ENCODE assay signal across 27 cellular contexts in genomic region chr2:71148506-71149063, GRCh38.
"Had no signal": no experiment of that assay in that cellular context is flagged by ENCODE, and none has a peak within 500 bp of the region (broad histone marks: within the 10 kb centered on the region; RNA-seq: fewer than 3 reads in every experiment).

No MANE protein-coding gene starts in this region.

- H3K4me3 ChIP-seq: adrenal gland, body of pancreas, ovary, prostate gland, testis had no signal

- H3K4me1 Mint-ChIP-seq: activated CD4-positive, alpha-beta memory T cell treated with anti-CD3 and anti-CD28 coated beads, Interleukin-2, amount 10 ng/mL, durations not matched to agents 7 days and 5 days; activated CD4-positive, alpha-beta T cell treated with anti-CD3 and anti-CD28 coated beads, Interleukin-2, amount 10 ng/mL, durations not matched to agents 24 days and 14 days; activated naive CD4-positive, alpha-beta T cell treated with anti-CD3 and anti-CD28 coated beads, Interleukin-2, amount 50 U/mL, for 24 hours; mesothelial cell of epicardium had no signal

- H3K27ac ChIP-seq: adrenal gland, body of pancreas, ovary, prostate gland, testis, WERI-Rb-1 had no signal

- H3K9ac ChIP-seq: SK-N-SH had no signal

- H3K9me3 ChIP-seq: adrenal gland, body of pancreas, ovary, prostate gland, SK-N-SH, testis had no signal

- H3K27me3 ChIP-seq: adrenal gland, body of pancreas, ovary, testis had no signal

- H3K9me3 Mint-ChIP-seq: activated CD4-positive, alpha-beta memory T cell treated with anti-CD3 and anti-CD28 coated beads, Interleukin-2, amount 10 ng/mL, durations not matched to agents 7 days and 5 days; activated CD4-positive, alpha-beta T cell treated with anti-CD3 and anti-CD28 coated beads, Interleukin-2, amount 10 ng/mL, durations not matched to agents 24 days and 14 days; activated naive CD4-positive, alpha-beta T cell treated with anti-CD3 and anti-CD28 coated beads, Interleukin-2, amount 50 U/mL, for 24 hours; activated T-cell treated with anti-CD3 and anti-CD28 coated beads, Interleukin-2, amount 50 U/mL, for 4 hours; activated T-helper 2 cell treated with anti-CD3 and anti-CD28 coated beads, Interferon-gamma antibody, Interleukin-2, Interleukin-4, amounts not matched to agents 10 μg/mL and 5 μg/mL and 100 μg/mL, durations not matched to agents 14 hours and 24 hours and 36 hours; mesothelial cell of epicardium; naive B cell; T-helper 1 cell treated with Interleukin-12 subunit alpha and Interleukin-12 subunit beta and Interleukin-4 antibody, amounts not matched to agents 30 μg/mL and 1 μg/mL, for 36 hours had no signal

- H3K36me3 ChIP-seq: ovary had no signal

- H3K4me1 ChIP-seq: adrenal gland, body of pancreas, prostate gland, testis had no signal

- H3K27ac Mint-ChIP-seq: activated CD4-positive, alpha-beta memory T cell treated with anti-CD3 and anti-CD28 coated beads, Interleukin-2, amount 10 ng/mL, durations not matched to agents 7 days and 5 days; activated CD4-positive, alpha-beta T cell treated with anti-CD3 and anti-CD28 coated beads, Interleukin-2, amount 10 ng/mL, durations not matched to agents 24 days and 14 days; activated naive CD4-positive, alpha-beta T cell treated with anti-CD3 and anti-CD28 coated beads, Interleukin-2, amount 50 U/mL, for 24 hours; activated T-helper 2 cell treated with anti-CD3 and anti-CD28 coated beads, Interferon-gamma antibody, Interleukin-2, Interleukin-4, amounts not matched to agents 10 μg/mL and 5 μg/mL and 100 μg/mL, durations not matched to agents 14 hours and 24 hours and 36 hours; mesothelial cell of epicardium; T-helper 1 cell treated with Interleukin-12 subunit alpha and Interleukin-12 subunit beta and Interleukin-4 antibody, amounts not matched to agents 30 μg/mL and 1 μg/mL, for 36 hours had no signal

- H3K4me3 Mint-ChIP-seq: activated CD4-positive, alpha-beta memory T cell treated with anti-CD3 and anti-CD28 coated beads, Interleukin-2, amount 10 ng/mL, durations not matched to agents 7 days and 5 days; activated CD4-positive, alpha-beta T cell treated with anti-CD3 and anti-CD28 coated beads, Interleukin-2, amount 10 ng/mL, durations not matched to agents 24 days and 14 days; activated naive CD4-positive, alpha-beta T cell treated with anti-CD3 and anti-CD28 coated beads, Interleukin-2, amount 50 U/mL, for 24 hours; activated T-cell treated with anti-CD3 and anti-CD28 coated beads, Interleukin-2, amount 50 U/mL, for 4 hours; mesothelial cell of epicardium; naive B cell; T-helper 1 cell treated with Interleukin-12 subunit alpha and Interleukin-12 subunit beta and Interleukin-4 antibody, amounts not matched to agents 30 μg/mL and 1 μg/mL, for 36 hours had no signal

- ATAC-seq: activated CD4-positive, CD25-positive, alpha-beta regulatory T cell treated with anti-CD3 and anti-CD28 coated beads, Interleukin-2, amount 50 U/mL, for 24 hours; activated T-cell treated with anti-CD3 and anti-CD28 coated beads, Interleukin-2, amount 50 U/mL, for 4 hours; body of pancreas; esophagus mucosa; stimulated activated naive CD8-positive, alpha-beta T cell treated with anti-CD3 and anti-CD28 coated beads, Interleukin-15, Interleukin-2, amounts not matched to agents 100 U/mL and 50 U/mL, for 24 hours had no signal

- H3K27me3 Mint-ChIP-seq: activated CD4-positive, alpha-beta memory T cell treated with anti-CD3 and anti-CD28 coated beads, Interleukin-2, amount 10 ng/mL, durations not matched to agents 7 days and 5 days; activated CD4-positive, alpha-beta T cell treated with anti-CD3 and anti-CD28 coated beads, Interleukin-2, amount 10 ng/mL, durations not matched to agents 24 days and 14 days; activated naive CD4-positive, alpha-beta T cell treated with anti-CD3 and anti-CD28 coated beads, Interleukin-2, amount 50 U/mL, for 24 hours; naive B cell had no signal

- H3K4me2 ChIP-seq: SK-N-SH had no signal

- DNase-seq: activated CD4-positive, alpha-beta memory T cell treated with anti-CD3 and anti-CD28 coated beads, Interleukin-2, amount 10 ng/mL, durations not matched to agents 7 days and 5 days; activated CD4-positive, alpha-beta T cell treated with anti-CD3 and anti-CD28 coated beads, Interleukin-2, amount 10 ng/mL, durations not matched to agents 24 days and 14 days; activated CD8-positive, alpha-beta memory T cell treated with anti-CD3 and anti-CD28 coated beads, Interleukin-2, amount 50 U/mL, for 48 hours; activated T-cell treated with anti-CD3 and anti-CD28 coated beads, Interleukin-2, amount 50 U/mL, for 4 hours; adrenal gland; aorta; body of pancreas; cortex of kidney; foreskin fibroblast; mammary epithelial cell; naive B cell; ovary; SK-N-SH; stimulated activated CD4-positive, alpha-beta T cell treated with anti-CD3 and anti-CD28 coated beads, Interleukin-15, amount 100 ng/mL, for 24 hours; stimulated activated naive CD8-positive, alpha-beta T cell treated with anti-CD3 and anti-CD28 coated beads, Interleukin-15, Interleukin-2, amounts not matched to agents 100 U/mL and 50 U/mL, for 24 hours; SW 1271; T-helper 9 cell; testis; trophoblast cell; WERI-Rb-1 had no signal
